In genomic region chr1:171781167-171781875, GRCh38 we compare ENCODE assay signal across 8 cellular contexts. TPM values are rescaled to one million over a fixed set of nuclear protein-coding genes. Genes with fewer than 3 reads are reported as not detected.
DNase-seq lines count a peak whose midpoint lies in the region; ATAC-seq and TF ChIP-seq lines count a peak whose summit lies in the region.

Gene METTL13, plus strand, starts transcription at chr1:171781660. Its CDS starts 308 bp downstream, at chr1:171781968.

- H3K27ac ChIP-seq in prostate gland (peak within 1 kb of the TSS; percentile 80 to 86), urinary bladder (ENCODE audit: low read depth) (peak within 1 kb of the TSS; percentile 30)

- peak; percentile 100 for DNase-seq in NCI-H187 treated with DMSO at 0.1 percent for 48 hours (lab: John Stamatoyannopoulos, UW)
- DNase-seq in anterior cingulate cortex (lab: John Stamatoyannopoulos, UW), result peak; percentile 85 to 100 (median 99)
- peak; percentile 99 for DNase-seq in left ventricle myocardium superior
- DNase-seq in prostate gland (ENCODE audit: low spot score), result peak; percentile 99

- peak; percentile 88 for ATAC-seq in GM18499 (IDR thresholded peaks at IDR 0.05; ENCODE audit: insufficient read depth, unreplicated experiment)
- peak; percentile 99 for ATAC-seq in HG02943 (IDR thresholded peaks at IDR 0.05; ENCODE audit: low read depth, unreplicated experiment)
- peak; percentile 100 for ATAC-seq in left ventricle myocardium superior

- H3K9me3 ChIP-seq in prostate gland, result no peaks in the 10 kb centered on the region

- intact Hi-C loops in T-helper 2 cell treated with Interferon-gamma antibody and Interleukin-4, amounts not matched to agents 100 ng/mL and 5 ng/mL, for 36 hours (cut with micrococcal nuclease), result loop anchor here (1.0 to 5.0 kb wide), 11 partner anchors 13 to 1889 kb away; partner anchors contain the start of genes DNM3, FMO4, KIFAP3 and PIGC
- intact Hi-C loops in left ventricle myocardium superior (cut with micrococcal nuclease), result no loop called here
- intact Hi-C loops in prostate gland (cut with DNase I), result loop anchor here (2.0 to 5.0 kb wide), 3 partner anchors 39 to 294 kb away; partner anchors contain the start of genes PRRC2C and VAMP4

- peak; percentile 98 for TF ChIP-seq POLR2A in prostate gland (IDR thresholded peaks at IDR 0.05)

- under 1% methylated on average over 58 of the region's 58 CpGs for WGBS in prostate gland
- WGBS in urinary bladder, result under 1% methylated on average over 58 of the region's 58 CpGs

- no peak for TF ChIP-seq CTCF in prostate gland (IDR thresholded peaks at IDR 0.05)

- H3K36me3 ChIP-seq in prostate gland (no peaks in the 10 kb centered on the region), urinary bladder (ENCODE audit: insufficient read depth) (peaks cover 3% of the 10 kb centered on the region)

- no peaks in the 10 kb centered on the region for H3K27me3 ChIP-seq in prostate gland (replicated peaks; ENCODE audit: insufficient read depth)

- H3K4me3 ChIP-seq in prostate gland, result peak within 1 kb of the TSS; percentile 71 to 73
- H3K4me3 ChIP-seq in urinary bladder (ENCODE audit: low read depth, low read length), result peak within 1 kb of the TSS; percentile 70

- H3K4me1 ChIP-seq in prostate gland (replicated peaks) (peaks cover 14% of the 10 kb centered on the region), urinary bladder (ENCODE audit: insufficient read depth) (peaks cover 2% of the 10 kb centered on the region)

RNA-seq across cellular contexts. Expression of gene METTL13, which starts in this region (rescaled TPM):
- 43.7 and 44.0 TPM in 2 replicates for total RNA-seq in T-helper 2 cell treated with Interferon-gamma antibody and Interleukin-4, amounts not matched to agents 100 ng/mL and 5 ng/mL, for 36 hours
- total RNA-seq in left ventricle myocardium superior (18.8 TPM), prostate gland (10 to 100 TPM; 25.5 to 49.8 TPM), urinary bladder (14.9 TPM)
- polyA plus RNA-seq in urinary bladder, result 22.1 TPM

Comparison
In these comparisons a context has a peak if more than half of its experiments do, and no peak if none do; other contexts are left out.
1. Peak in every context shown above with its lines: DNase-seq, ATAC-seq, H3K4me3 ChIP-seq and H3K27ac ChIP-seq.